1 cellular context compared by ENCODE assay signal in genomic region chr20:53875452-53875851, GRCh38.
TF ChIP-seq lines count a peak whose summit lies in the region.

No MANE protein-coding gene starts in this region.

TF ChIP-seq in K562, 482 proteins besides CTCF, POLR2A, EP300 and RAD21 (continued from another document and continues in another):
- TF ChIP-seq RNF219 (CRISPR knock-in tag; IDR thresholded peaks at IDR 0.05) (no peak), PHTF2 (CRISPR knock-in tag; IDR thresholded peaks at IDR 0.05) (no peak), SMAD4 (CRISPR knock-in tag; conservative IDR thresholded peaks at IDR 0.05) (peak; percentile 36), NRF1 (conservative IDR thresholded peaks at IDR 0.05 in 1 of 2, IDR thresholded peaks at IDR 0.05 in 1 of 2) (no peak), CREM (IDR thresholded peaks at IDR 0.05; ENCODE audit: low read depth) (peak; percentile 69), ZNF395 (CRISPR knock-in tag; IDR thresholded peaks at IDR 0.05) (no peak), ZNF584 (CRISPR knock-in tag; IDR thresholded peaks at IDR 0.05; ENCODE audit: low read depth) (no peak), AFF4 (CRISPR knock-in tag; IDR thresholded peaks at IDR 0.05) (no peak), RBM39 (optimal IDR thresholded peaks at IDR 0.05; ENCODE audit: low read depth, low read length) (no peak), CEBPG (CRISPR knock-in tag; IDR thresholded peaks at IDR 0.05) (peak; percentile 98), CEBPG (tag; conservative IDR thresholded peaks at IDR 0.05 in 1 of 2, IDR thresholded peaks at IDR 0.05 in 1 of 2) (peak; percentile 73 to 93), NFRKB (IDR thresholded peaks at IDR 0.05; ENCODE audit: low read depth) (0 out of 2 replicates have a peak, but pooled peaks have one; percentile 37), ZBTB40 (IDR thresholded peaks at IDR 0.05) (peak; percentile 68), ZBTB40 (CRISPR knock-in tag; IDR thresholded peaks at IDR 0.05) (no peak), ZNF184 (CRISPR knock-in tag; IDR thresholded peaks at IDR 0.05) (no peak), TRIM24 (IDR thresholded peaks at IDR 0.05) (peak; percentile 90), SETDB1 (IDR thresholded peaks at IDR 0.05; ENCODE audit: low read length) (no peak), SMARCA4 (IDR thresholded peaks at IDR 0.05) (0 out of 2 replicates have a peak, but pooled peaks have one; percentile 18), ATF1 (CRISPR knock-in tag; IDR thresholded peaks at IDR 0.05) (no peak), ATF1 (tag; IDR thresholded peaks at IDR 0.05) (0 out of 2 replicates have a peak, but pooled peaks have one; percentile 18), ZNF277 (CRISPR knock-in tag; IDR thresholded peaks at IDR 0.05; ENCODE audit: borderline replicate concordance) (no peak), MBD1 (CRISPR knock-in tag; IDR thresholded peaks at IDR 0.05) (peak; percentile 65; the same call in 1 of the 2 replicates), E4F1 (CRISPR knock-in tag; IDR thresholded peaks at IDR 0.05; ENCODE audit: borderline replicate concordance) (peak; percentile 87), SUPT5H (IDR thresholded peaks at IDR 0.05) (no peak), GABPA (tag; conservative IDR thresholded peaks at IDR 0.05; ENCODE audit: low read depth) (peak; percentile 84), ZZZ3 (IDR thresholded peaks at IDR 0.05) (no peak), SPI1 (IDR thresholded peaks at IDR 0.05; ENCODE audit: borderline replicate concordance, low read depth, low read length) (0 out of 2 replicates have a peak, but pooled peaks have one; percentile 29), TCF7 (IDR thresholded peaks at IDR 0.05; ENCODE audit: borderline replicate concordance) (no peak)
